9 cellular contexts compared by ENCODE assay signal in genomic region chr19:53977991-53978731, GRCh38. TPM values are rescaled to one million over a fixed set of nuclear protein-coding genes. Genes with fewer than 3 reads are reported as not detected.
DNase-seq lines count a peak whose midpoint lies in the region; ATAC-seq and TF ChIP-seq lines count a peak whose summit lies in the region.
"Had no signal": no experiment of that assay in that cellular context is flagged by ENCODE, and none has a peak within 500 bp of the region (broad histone marks: within the 10 kb centered on the region; RNA-seq: fewer than 3 reads in every experiment).

No MANE protein-coding gene starts in this region.

- H3K36me3 ChIP-seq in CD8-positive, alpha-beta T cell (ENCODE audit: insufficient read depth, low read length): no peaks in the 10 kb centered on the region
- H3K36me3 ChIP-seq in mammary epithelial cell (ENCODE audit: insufficient read depth, low read length): no peaks in the 10 kb centered on the region
- H3K36me3 ChIP-seq in spleen: no peaks in the 10 kb centered on the region
- H3K36me3 ChIP-seq: HAP-1 had no signal

- ATAC-seq in CD8-positive, alpha-beta T cell: no peak
- no peak for ATAC-seq in HG02981 (IDR thresholded peaks at IDR 0.05; ENCODE audit: unreplicated experiment)

- no peaks in the 10 kb centered on the region for H3K79me2 ChIP-seq in mammary epithelial cell (ENCODE audit: insufficient read depth, low read length)

- intact Hi-C loops in CD8-positive, alpha-beta T cell (cut with DNase I, micrococcal nuclease): no loop called here
- intact Hi-C loops in mammary epithelial cell (cut with micrococcal nuclease): no loop called here
- intact Hi-C loops in spleen (cut with DNase I; ENCODE audit: low total_unique reads): no loop called here

- DNase-seq in CD8-positive, alpha-beta T cell: peak in 1 of 7 experiments; percentile 7
- DNase-seq in RPMI7951 (ENCODE audit: low read depth) (peak; percentile 95), mammary epithelial cell (peak; percentile 22), iPS-NIHi7 (ENCODE audit: extremely low spot score) (peak; percentile 93), spleen (no peak), NCI-H187 (lab: John Stamatoyannopoulos, UW) (no peak)
- DNase-seq in effector CD8-positive, alpha-beta T cell (lab: John Stamatoyannopoulos, UW): no peak

- no peak for TF ChIP-seq POLR2A in spleen (IDR thresholded peaks at IDR 0.05)

- H3K9ac ChIP-seq in mammary epithelial cell (ENCODE audit: insufficient read depth, low read length): no peak overlapping the region

- 16% methylated on average over 9 of the region's 54 CpGs for WGBS in mammary epithelial cell (ENCODE audit: low coverage, missing lambda C conversion rate)
- 6 to 17% (median 10%) methylated on average over 33 to 54 of the region's 54 CpGs for WGBS in spleen, 5 donors

- no peaks in the 10 kb centered on the region for H3K9me3 Mint-ChIP-seq in CD8-positive, alpha-beta T cell

- POLR2A ChIA-PET in CD8-positive, alpha-beta T cell (lab: Charles Lee): no interaction called here

- peaks cover 35% of the 10 kb centered on the region for H3K27me3 ChIP-seq in CD8-positive, alpha-beta T cell (ENCODE audit: insufficient read depth, low read length)
- H3K27me3 ChIP-seq in mammary epithelial cell (ENCODE audit: insufficient read depth, low read length) (peaks cover 9% of the 10 kb centered on the region), spleen (replicated peaks in 1 of 7) (peaks cover 0 to 99% (median 68%) of the 10 kb centered on the region in 7 donors)

- CTCF ChIA-PET in CD8-positive, alpha-beta T cell (lab: Charles Lee): no interaction called here
- CTCF ChIA-PET in mammary epithelial cell (lab: Charles Lee; ENCODE audit: low non-redundant PET): no interaction called here

- in situ Hi-C loops in mammary epithelial cell (cut with MboI; ENCODE audit: low sequenced_read_pairs in 2 of 2): no loop called here

- no peaks in the 10 kb centered on the region for H3K9me3 ChIP-seq in CD8-positive, alpha-beta T cell (ENCODE audit: low read length)
- peaks cover 12% of the 10 kb centered on the region for H3K9me3 ChIP-seq in mammary epithelial cell (replicated peaks; ENCODE audit: insufficient read depth, low read length)
- H3K9me3 ChIP-seq in spleen: peaks cover 0 to 41% (median 0%) of the 10 kb centered on the region in 8 donors
- H3K9me3 ChIP-seq: HAP-1 had no signal

- H3K27me3 Mint-ChIP-seq in CD8-positive, alpha-beta T cell (ENCODE audit: low read depth): peaks cover 54% of the 10 kb centered on the region

- H3K4me1 ChIP-seq in CD8-positive, alpha-beta T cell (ENCODE audit: insufficient read depth, low read length): peaks cover 26% of the 10 kb centered on the region
- H3K4me1 ChIP-seq in mammary epithelial cell (ENCODE audit: insufficient read depth, low read length) (no peaks in the 10 kb centered on the region), spleen (peaks cover 0 to 50% (median 25%) of the 10 kb centered on the region in 6 donors)

- peak overlapping the region; percentile 73 for H3K4me3 Mint-ChIP-seq in CD8-positive, alpha-beta T cell

- BruUV-seq in mammary epithelial cell (replicated peaks; lab: Mats Ljungman, UMichigan): no TSS peak

- H3K27ac ChIP-seq in CD8-positive, alpha-beta T cell (ENCODE audit: low read depth, low read length): no peak overlapping the region
- H3K27ac ChIP-seq in mammary epithelial cell (ENCODE audit: insufficient read depth, low read depth, low read length): no peak overlapping the region
- no peak overlapping the region for H3K27ac ChIP-seq in spleen

- peak overlapping the region; percentile 60 for H3K4me3 ChIP-seq in CD8-positive, alpha-beta T cell (ENCODE audit: low read depth, low read length)
- H3K4me3 ChIP-seq in mammary epithelial cell (replicated peaks in 1 of 3; ENCODE audit: insufficient read depth in 1 of 3, low read depth in 2 of 3, low read length in 3 of 3) (no peak overlapping the region), spleen (peak overlapping the region in 6 of 8 donors; percentile 17 to 63 (median 22))

- no peak overlapping the region for H3K4me2 ChIP-seq in mammary epithelial cell (ENCODE audit: insufficient read depth, low read depth, low read length)

- TF ChIP-seq CTCF in CD8-positive, alpha-beta T cell (IDR thresholded peaks at IDR 0.05): no peak
- TF ChIP-seq CTCF in mammary epithelial cell (conservative IDR thresholded peaks at IDR 0.05 in 1 of 2, IDR thresholded peaks at IDR 0.05 in 1 of 2; ENCODE audit: extremely low read depth in 1 of 2, insufficient read depth in 1 of 2, low read depth in 1 of 2, low read length in 2 of 2) (no peak), spleen (IDR thresholded peaks at IDR 0.05 in 8 of 11, conservative IDR thresholded peaks at IDR 0.05 in 3 of 11) (no peak)

- H2AFZ ChIP-seq in mammary epithelial cell (ENCODE audit: low read depth, low read length): no peak overlapping the region

- H4K20me1 ChIP-seq in mammary epithelial cell (ENCODE audit: insufficient read depth, low read length): no peaks in the 10 kb centered on the region

- no peaks in the 10 kb centered on the region for H3K36me3 Mint-ChIP-seq in CD8-positive, alpha-beta T cell

- H3K4me1 Mint-ChIP-seq in CD8-positive, alpha-beta T cell (ENCODE audit: low read depth): peaks cover 29% of the 10 kb centered on the region

- dilution Hi-C loops in mammary epithelial cell (cut with HindIII; ENCODE audit: low sequenced_read_pairs): no loop called here

- H3K27ac Mint-ChIP-seq in CD8-positive, alpha-beta T cell: no peak overlapping the region

RNA-seq across cellular contexts. Expression of gene CACNG6, which starts 13.3 kb away (rescaled TPM):
- not detected for total RNA-seq in CD8-positive, alpha-beta T cell
- 0.10 TPM in 1 of 2 replicates, not detected in the other for total RNA-seq in RPMI7951 (2014; rRNA removed; shearing (Covaris generic))
- not detected for total RNA-seq in mammary epithelial cell
- polyA plus RNA-seq in mammary epithelial cell: not detected
- not detected for polyA minus RNA-seq in mammary epithelial cell
- not detected for total RNA-seq in spleen
- not detected for polyA plus RNA-seq in spleen

RNA-seq across cellular contexts. Expression of gene CACNG8, which starts 15.4 kb away (rescaled TPM):
- total RNA-seq in CD8-positive, alpha-beta T cell: not detected
- under 0.01 and 0.10 TPM in 2 replicates for total RNA-seq in RPMI7951 (2014; rRNA removed; shearing (Covaris generic))
- total RNA-seq in mammary epithelial cell: not detected
- polyA plus RNA-seq in mammary epithelial cell: not detected
- polyA minus RNA-seq in mammary epithelial cell: not detected
- total RNA-seq in spleen: under 1 TPM in 3 of 7 donors, not detected in 4; 0.03 to 0.11 (median 0.06) TPM
- under 1 TPM in 1 of 3 donors, not detected in 2; 0.02 TPM for polyA plus RNA-seq in spleen

Comparison
In these comparisons a context has a peak if more than half of its experiments do, and no peak if none do; other contexts are left out.
1. DNase-seq: peak in RPMI7951 (single experiment), mammary epithelial cell (single experiment) and iPS-NIHi7 (single experiment); none in spleen (single experiment), effector CD8-positive, alpha-beta T cell (single experiment) and NCI-H187 (0 of 2).
2. H3K4me3 ChIP-seq: peak in CD8-positive, alpha-beta T cell (single experiment) and spleen (6 of 8); none in mammary epithelial cell (0 of 3).